23 cellular contexts compared by ENCODE assay signal in the genomic region with DNA sequence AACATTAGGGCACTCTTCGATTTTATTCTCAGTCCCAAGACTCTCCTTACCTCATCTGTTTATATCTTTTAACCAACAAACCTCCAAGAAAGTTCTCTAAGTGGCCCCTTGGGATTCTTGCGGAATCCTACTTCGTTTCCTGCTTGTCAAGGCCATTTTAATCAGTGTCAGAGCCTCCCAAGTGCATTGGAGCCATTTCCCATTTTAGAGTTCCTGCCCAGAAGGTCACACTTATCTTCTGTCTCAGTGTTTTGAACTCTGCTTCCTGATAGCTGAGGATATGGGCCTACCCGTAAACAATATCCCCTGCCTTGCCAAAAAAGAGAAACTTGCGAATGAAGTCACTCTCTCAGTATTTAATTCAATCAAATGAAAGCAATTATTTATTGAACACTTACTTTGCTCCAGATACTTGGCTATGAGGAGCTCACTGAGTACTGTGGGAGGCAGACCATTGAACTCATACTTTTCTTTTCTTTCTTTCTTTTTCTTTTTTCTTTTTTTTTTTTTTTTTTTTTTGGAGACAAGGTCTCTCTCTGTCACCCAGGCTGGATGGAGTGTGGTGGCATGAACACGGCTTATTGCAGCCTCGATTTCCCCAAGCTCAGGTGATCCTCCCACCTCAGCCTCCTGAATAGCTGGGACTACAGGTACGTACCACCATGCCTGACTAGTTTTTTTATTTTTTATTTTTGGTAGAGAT. TPM values are rescaled to one million over a fixed set of nuclear protein-coding genes. Genes with fewer than 3 reads are reported as not detected.
A peak's percentile ranks its signal among the peaks of the same experiment; 100 is the strongest.
DNase-seq lines count a peak whose midpoint lies in the region; ATAC-seq, FAIRE-seq and TF ChIP-seq lines count a peak whose summit lies in the region.
"Had no signal": no experiment of that assay in that cellular context is flagged by ENCODE, and none has a peak within 500 bp of the region (broad histone marks: within the 10 kb centered on the region; RNA-seq: fewer than 3 reads in every experiment).

No MANE protein-coding gene starts in this region.

- ATAC-seq in right cardiac atrium (peak; percentile 94 to 97), psoas muscle (peak in 2 of 4 donors; percentile 51 to 66)
- ATAC-seq: activated CD8-positive, alpha-beta T cell treated with anti-CD3 and anti-CD28 coated beads, Interleukin-2, amount 10 ng/mL, durations not matched to agents 7 days and 5 days; T-helper 17 cell had no signal

- H3K36me3 ChIP-seq in psoas muscle (ENCODE audit: insufficient read depth in 1 of 2, low read depth in 1 of 2) = no peaks in the 10 kb centered on the region
- H3K36me3 ChIP-seq: vagina had no signal

- DNase-seq in H4 (ENCODE audit: low spot score) = peak; percentile 47
- peak; percentile 41 to 60 for DNase-seq in cardiac fibroblast (ENCODE audit: low read depth in 2 of 2)
- no peak for DNase-seq in right cardiac atrium
- no peak for DNase-seq in psoas muscle
- no peak for DNase-seq in SIG-M5 (lab: John Stamatoyannopoulos, UW)
- DNase-seq in HTR-8/SVneo (ENCODE audit: insufficient read length, low spot score) = no peak
- no peak for DNase-seq in immature natural killer cell
- DNase-seq in C1 segment of cervical spinal cord (lab: John Stamatoyannopoulos, UW) = no peak
- DNase-seq: ACHN; activated CD4-positive, CD25-positive, alpha-beta regulatory T cell; activated CD8-positive, alpha-beta T cell treated with anti-CD3 and anti-CD28 coated beads, Interleukin-2, amount 10 ng/mL, durations not matched to agents 7 days and 5 days; activated naive CD8-positive, alpha-beta T cell treated with anti-CD3 and anti-CD28 coated beads for 36 hours; CD4-positive, alpha-beta memory T cell; mammary epithelial cell; naive B cell; NCI-H1417 treated with DMSO at 0.1 percent for 48 hours; NCI-H526; posterior cingulate gyrus; T-helper 17 cell had no signal

- H3K4me1 Mint-ChIP-seq in immature natural killer cell = no peaks in the 10 kb centered on the region
- H3K4me1 Mint-ChIP-seq: activated naive CD8-positive, alpha-beta T cell treated with anti-CD3 and anti-CD28 coated beads for 36 hours; CD4-positive, alpha-beta memory T cell; naive B cell; T-helper 17 cell had no signal

- no peak for FAIRE-seq in HTR-8/SVneo (lab: Jason Lieb, UNC)
- FAIRE-seq: H1 had no signal

- intact Hi-C loops in right cardiac atrium (cut with DNase I) (no loop called here), psoas muscle (cut with DNase I) (no loop called here)

- peaks cover 0 to 4% (median 0%) of the 10 kb centered on the region in 6 donors for H3K9me3 Mint-ChIP-seq in immature natural killer cell
- H3K9me3 Mint-ChIP-seq: activated naive CD8-positive, alpha-beta T cell treated with anti-CD3 and anti-CD28 coated beads for 36 hours; CD4-positive, alpha-beta memory T cell; dendritic cell treated with granulocyte-macrophage colony-stimulating factor and Interleukin-4, amounts not matched to agents 40 ng/mL and 50 ng/mL, for 4 days had no signal

- no peaks in the 10 kb centered on the region for H3K9me3 ChIP-seq in right cardiac atrium (ENCODE audit: control insufficient read depth, low read length)
- no peaks in the 10 kb centered on the region for H3K9me3 ChIP-seq in psoas muscle
- H3K9me3 ChIP-seq: vagina had no signal

- H3K4me1 ChIP-seq in right cardiac atrium (ENCODE audit: control insufficient read depth, insufficient read depth, low read length) (peaks cover 7% of the 10 kb centered on the region), psoas muscle (no peaks in the 10 kb centered on the region)
- H3K4me1 ChIP-seq: vagina had no signal

- peak overlapping the region; percentile 78 for H3K27ac ChIP-seq in right cardiac atrium (ENCODE audit: low read length)
- peak overlapping the region; percentile 39 for H3K27ac ChIP-seq in psoas muscle
- H3K27ac ChIP-seq: vagina had no signal

- 52% methylated on average over 8 of the region's 8 CpGs for WGBS in right cardiac atrium
- WGBS in psoas muscle, 3 donors = 62 to 75% (median 70%) methylated on average over 8 of the region's 8 CpGs

- H3K27ac Mint-ChIP-seq in immature natural killer cell = no peak overlapping the region
- H3K27ac Mint-ChIP-seq: activated CD8-positive, alpha-beta T cell treated with anti-CD3 and anti-CD28 coated beads, Interleukin-2, amount 10 ng/mL, durations not matched to agents 7 days and 5 days; activated naive CD8-positive, alpha-beta T cell treated with anti-CD3 and anti-CD28 coated beads for 36 hours; brain; CD4-positive, alpha-beta memory T cell; dendritic cell treated with granulocyte-macrophage colony-stimulating factor and Interleukin-4, amounts not matched to agents 40 ng/mL and 50 ng/mL, for 4 days; T-helper 17 cell had no signal

- no peak overlapping the region for H3K4me3 ChIP-seq in cardiac fibroblast (replicated peaks in 1 of 2; ENCODE audit: low read depth in 2 of 2, low read length in 2 of 2)
- H3K4me3 ChIP-seq in right cardiac atrium (ENCODE audit: low read length) = no peak overlapping the region
- no peak overlapping the region for H3K4me3 ChIP-seq in psoas muscle
- H3K4me3 ChIP-seq: vagina had no signal

- peaks cover 4 to 15% (median 4%) of the 10 kb centered on the region in 3 donors for H3K27me3 Mint-ChIP-seq in immature natural killer cell (ENCODE audit: low read depth in 3 of 3)
- H3K27me3 Mint-ChIP-seq: activated naive CD8-positive, alpha-beta T cell treated with anti-CD3 and anti-CD28 coated beads for 36 hours; brain; dendritic cell treated with granulocyte-macrophage colony-stimulating factor and Interleukin-4, amounts not matched to agents 40 ng/mL and 50 ng/mL, for 4 days had no signal

- H3K27me3 ChIP-seq in right cardiac atrium (ENCODE audit: control insufficient read depth, insufficient read depth) (no peaks in the 10 kb centered on the region), psoas muscle (ENCODE audit: insufficient read depth in 3 of 3, low read length in 2 of 3) (no peaks in the 10 kb centered on the region)
- H3K27me3 ChIP-seq: vagina had no signal

- no peak for TF ChIP-seq CTCF in cardiac fibroblast (IDR thresholded peaks at IDR 0.05; ENCODE audit: low read depth, low read length)
- TF ChIP-seq CTCF in psoas muscle (IDR thresholded peaks at IDR 0.05) = no peak

- H3K4me3 Mint-ChIP-seq in immature natural killer cell = no peak overlapping the region
- H3K4me3 Mint-ChIP-seq: activated CD8-positive, alpha-beta T cell treated with anti-CD3 and anti-CD28 coated beads, Interleukin-2, amount 10 ng/mL, durations not matched to agents 7 days and 5 days; activated naive CD8-positive, alpha-beta T cell treated with anti-CD3 and anti-CD28 coated beads for 36 hours; brain; CD4-positive, alpha-beta memory T cell; dendritic cell treated with granulocyte-macrophage colony-stimulating factor and Interleukin-4, amounts not matched to agents 40 ng/mL and 50 ng/mL, for 4 days; naive B cell; T-helper 17 cell had no signal

- no peaks in the 10 kb centered on the region for H3K36me3 Mint-ChIP-seq in immature natural killer cell
- H3K36me3 Mint-ChIP-seq: activated naive CD8-positive, alpha-beta T cell treated with anti-CD3 and anti-CD28 coated beads for 36 hours; brain; CD4-positive, alpha-beta memory T cell had no signal

RNA-seq across cellular contexts. Expression of a gene that starts 5.7 kb away (rescaled TPM):
- total RNA-seq in H4 (2014; rRNA removed; shearing (Covaris generic)) = 0.25 TPM in 1 of 2 replicates, not detected in the other
- total RNA-seq in right cardiac atrium (10 to 100 TPM; 21.2 to 33.2 (median 24.9) TPM), psoas muscle (1 to 10 TPM; 3.7 to 8.1 (median 5.6) TPM)
- polyA plus RNA-seq in right cardiac atrium (31.8 TPM), psoas muscle (1 to 10 TPM; 4.6 to 6.6 (median 5.3) TPM), immature natural killer cell (not detected)
- total RNA-seq: activated CD8-positive, alpha-beta T cell treated with anti-CD3 and anti-CD28 coated beads, Interleukin-2, amount 10 ng/mL, durations not matched to agents 7 days and 5 days; activated naive CD8-positive, alpha-beta T cell treated with anti-CD3 and anti-CD28 coated beads for 36 hours; CD4-positive, alpha-beta memory T cell; H1; mammary epithelial cell; T-helper 17 cell had no signal
- polyA plus RNA-seq: CD4-positive, alpha-beta memory T cell; H1; mammary epithelial cell had no signal

Comparison
In these comparisons a context has a peak if more than half of its experiments do, and no peak if none do; other contexts are left out.
1. DNase-seq: peak in H4 (single experiment) and cardiac fibroblast (2 of 2); none in right cardiac atrium (0 of 3), psoas muscle (0 of 2), SIG-M5 (single experiment), HTR-8/SVneo (single experiment), immature natural killer cell (0 of 3) and C1 segment of cervical spinal cord (0 of 14).